15 cellular contexts compared by ENCODE assay signal in the genomic region with DNA sequence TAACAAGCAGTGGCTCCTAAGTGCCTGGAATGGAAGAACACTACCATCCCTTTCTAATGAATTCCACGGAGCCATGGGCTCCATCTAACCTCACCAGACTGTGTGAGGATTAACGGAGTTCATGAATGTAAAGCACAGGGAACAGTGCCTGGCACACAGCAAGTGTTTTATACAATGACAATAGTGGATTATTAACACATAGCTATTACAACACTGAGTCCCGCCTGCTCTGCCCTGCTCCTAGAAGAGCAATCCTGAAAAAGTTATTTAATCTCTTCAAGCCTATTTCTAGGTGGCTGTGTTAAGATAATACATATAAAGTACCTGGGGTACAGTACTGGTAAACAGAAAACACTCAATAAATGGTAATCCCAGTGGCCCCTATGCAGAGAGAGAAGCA. TPM values are rescaled to one million over a fixed set of nuclear protein-coding genes. Genes with fewer than 3 reads are reported as not detected.
DNase-seq lines count a peak whose midpoint lies in the region; ATAC-seq and TF ChIP-seq lines count a peak whose summit lies in the region.
"Had no signal": no experiment of that assay in that cellular context is flagged by ENCODE, and none has a peak within 500 bp of the region (broad histone marks: within the 10 kb centered on the region; RNA-seq: fewer than 3 reads in every experiment).

No MANE protein-coding gene starts in this region.

- no peaks in the 10 kb centered on the region for H3K9me3 Mint-ChIP-seq in nephron progenitor cell
- H3K9me3 Mint-ChIP-seq: CD4-positive, alpha-beta T cell had no signal

- intact Hi-C loops in left cardiac atrium (cut with DNase I): loop anchor here in 1 of 2 donors (5.0 kb wide), 2 partner anchors 98 to 273 kb away; no protein-coding TSS in a partner anchor

- no peak overlapping the region for H3K4me3 Mint-ChIP-seq in nephron progenitor cell
- H3K4me3 Mint-ChIP-seq: B cell; CD4-positive, alpha-beta T cell had no signal

- H3K27ac Mint-ChIP-seq in nephron progenitor cell: peak overlapping the region; percentile 95
- H3K27ac Mint-ChIP-seq: B cell; CD4-positive, alpha-beta T cell had no signal

- H3K9me3 ChIP-seq in cardiac muscle cell (ENCODE audit: low read depth) (no peaks in the 10 kb centered on the region), RWPE2 (ENCODE audit: severe bottlenecking) (no peaks in the 10 kb centered on the region), SJCRH30 (replicated peaks) (no peaks in the 10 kb centered on the region)
- H3K9me3 ChIP-seq: HAP-1 had no signal

- peaks cover 68% of the 10 kb centered on the region for H3K36me3 Mint-ChIP-seq in nephron progenitor cell (ENCODE audit: low read depth)

- H3K4me3 ChIP-seq in cardiac muscle cell (no peak overlapping the region), RWPE2 (ENCODE audit: severe bottlenecking) (no peak overlapping the region), SJCRH30 (no peak overlapping the region)
- H3K4me3 ChIP-seq: GM12878, HAP-1 had no signal

- H3K27me3 ChIP-seq in cardiac muscle cell (no peaks in the 10 kb centered on the region), RWPE2 (ENCODE audit: insufficient read depth, poor library complexity, severe bottlenecking) (no peaks in the 10 kb centered on the region), SJCRH30 (no peaks in the 10 kb centered on the region)

- TF ChIP-seq CTCF in cardiac muscle cell (IDR thresholded peaks at IDR 0.05; ENCODE audit: low read depth, low read length) (no peak), RWPE2 (IDR thresholded peaks at IDR 0.05; ENCODE audit: poor library complexity, severe bottlenecking) (no peak), nephron progenitor cell (IDR thresholded peaks at IDR 0.05) (no peak), GM13976 (IDR thresholded peaks at IDR 0.05; ENCODE audit: borderline replicate concordance, control extremely low read depth, extremely low read depth, insufficient read depth, missing control alignments) (no peak)

- peaks cover 16% of the 10 kb centered on the region for H3K36me3 ChIP-seq in cardiac muscle cell
- peaks cover 54% of the 10 kb centered on the region for H3K36me3 ChIP-seq in RWPE2 (ENCODE audit: low read depth)
- H3K36me3 ChIP-seq in SJCRH30: peaks cover 33% of the 10 kb centered on the region

- H3K4me1 Mint-ChIP-seq in nephron progenitor cell: no peaks in the 10 kb centered on the region
- H3K4me1 Mint-ChIP-seq: B cell had no signal

- DNase-seq in cardiac muscle cell (ENCODE audit: low read depth in 1 of 2, low spot score in 1 of 2) (no peak), left cardiac atrium (no peak), RWPE2 (ENCODE audit: low spot score) (no peak), nephron progenitor cell (no peak), SJCRH30 (no peak), GM13976 (ENCODE audit: low spot score) (no peak)
- DNase-seq: C1 segment of cervical spinal cord; Calu3; CD4-positive, alpha-beta T cell; DMS79; GOT3 had no signal

- H3K4me1 ChIP-seq in cardiac muscle cell (ENCODE audit: low read depth) (no peaks in the 10 kb centered on the region), RWPE2 (ENCODE audit: insufficient read depth, poor library complexity, severe bottlenecking) (peaks cover 26% of the 10 kb centered on the region), SJCRH30 (no peaks in the 10 kb centered on the region)
- H3K4me1 ChIP-seq: HAP-1 had no signal

- peak overlapping the region; percentile 39 for H3K27ac ChIP-seq in cardiac muscle cell
- peak overlapping the region; percentile 99 for H3K27ac ChIP-seq in RWPE2 (ENCODE audit: poor library complexity, severe bottlenecking)
- H3K27ac ChIP-seq in SJCRH30: no peak overlapping the region

- in situ Hi-C loops in GM13976 (cut with MboI; ENCODE audit: low sequenced_read_pairs, unreplicated experiment): loop anchor here (10.0 kb wide), 1 partner anchor 264 kb away; no protein-coding TSS in a partner anchor

- no peaks in the 10 kb centered on the region for H3K27me3 Mint-ChIP-seq in nephron progenitor cell (ENCODE audit: low read depth, poor library complexity)
- H3K27me3 Mint-ChIP-seq: B cell; CD4-positive, alpha-beta T cell had no signal

- ATAC-seq in left cardiac atrium (no peak), RWPE2 (ENCODE audit: low read depth) (no peak), HG03442 (IDR thresholded peaks at IDR 0.05; ENCODE audit: unreplicated experiment) (no peak)
- ATAC-seq: GM12878 had no signal

RNA-seq across cellular contexts. Expression of gene RYK, which starts 51.4 kb away (rescaled TPM):
- total RNA-seq in cardiac muscle cell (65.9 and 73.3 TPM in 2 replicates), left cardiac atrium (10 to 100 TPM; 40.5 to 46.2 TPM)
- polyA plus RNA-seq in cardiac muscle cell: 61.8 and 75.5 TPM in 2 replicates
- 88.6 and 91.7 TPM in 2 replicates for total RNA-seq in SJCRH30 (2014; rRNA removed; shearing (Covaris generic))
